8 cellular contexts compared by ENCODE assay signal in the genomic region with DNA sequence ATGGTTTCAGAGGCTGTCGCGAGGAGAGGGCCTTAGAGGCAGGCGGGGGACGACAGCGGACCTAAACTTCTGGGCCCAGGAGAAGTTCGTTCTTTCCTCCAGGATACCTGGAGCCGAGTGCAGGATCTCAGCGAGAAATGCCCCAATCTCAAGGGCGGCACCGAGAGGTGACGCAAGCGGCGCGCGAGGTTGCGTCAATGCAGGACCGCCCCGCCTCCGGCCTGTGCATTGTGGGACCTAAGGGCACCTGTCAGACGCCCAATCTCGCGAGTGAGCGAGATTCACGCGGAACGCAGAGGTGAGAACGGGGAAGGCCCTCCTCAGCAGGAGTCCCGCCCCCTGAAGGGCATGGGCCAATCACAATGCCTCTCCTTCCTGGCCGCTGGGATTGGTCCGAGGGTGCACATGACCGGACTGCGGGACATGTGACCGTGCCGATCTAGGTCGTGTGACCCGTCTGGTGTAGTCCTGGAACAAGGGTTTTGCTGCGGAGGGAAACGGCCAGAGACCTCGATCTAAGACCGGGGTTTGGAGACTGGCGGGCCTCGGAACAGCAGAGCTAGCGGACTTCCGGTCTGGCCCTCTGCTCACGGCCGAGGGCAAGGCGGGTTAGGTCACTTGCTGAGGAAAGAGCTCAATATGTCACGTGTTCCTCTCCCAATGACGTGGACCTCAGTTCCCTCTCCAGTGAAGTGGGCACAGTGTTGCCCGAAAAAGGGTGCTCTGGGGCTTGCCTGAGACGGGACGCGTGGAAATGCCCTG. TPM values are rescaled to one million over a fixed set of nuclear protein-coding genes. Genes with fewer than 3 reads are reported as not detected.
DNase-seq lines count a peak whose midpoint lies in the region; ATAC-seq and TF ChIP-seq lines count a peak whose summit lies in the region.

No MANE protein-coding gene starts in this region.

- peaks cover 18% of the 10 kb centered on the region for H3K4me1 ChIP-seq in mononuclear cell (ENCODE audit: insufficient read depth, low read length)

- H3K9me3 ChIP-seq in mononuclear cell (ENCODE audit: low read depth, low read length), result no peaks in the 10 kb centered on the region

- H3K27me3 ChIP-seq in mononuclear cell (ENCODE audit: insufficient read depth, low read length), result peaks cover 16% of the 10 kb centered on the region

- TF ChIP-seq EP300 in Ishikawa (IDR thresholded peaks at IDR 0.05; ENCODE audit: borderline replicate concordance), result no peak

- H3K27ac ChIP-seq in epithelial cell of prostate, result peak overlapping the region; percentile 97

- H3K4me3 ChIP-seq in mononuclear cell (ENCODE audit: low read length), result peak overlapping the region; percentile 64

- DNase-seq in DMS153 treated with DMSO at 0.1 percent for 48 hours (lab: John Stamatoyannopoulos, UW; ENCODE audit: unreplicated experiment), result peak; percentile 74
- peak; percentile 94 for DNase-seq in OCI-M2 (lab: John Stamatoyannopoulos, UW; ENCODE audit: unreplicated experiment)
- peak; percentile 99 for DNase-seq in activated T-cell treated with anti-CD3 and anti-CD28 coated beads, Interleukin-2, amount 50 U/mL, for 1 hour
- peak; percentile 99 for DNase-seq in epithelial cell of prostate (ENCODE audit: low read depth, low spot score)
- DNase-seq in stimulated activated CD8-positive, alpha-beta memory T cell treated with anti-CD3 and anti-CD28 coated beads, Interleukin-2, amount 100 ng/mL, for 48 hours (ENCODE audit: low read depth in 2 of 2), result peak; percentile 99 to 100

- peak; percentile 96 for ATAC-seq in GM21619 (IDR thresholded peaks at IDR 0.05; ENCODE audit: unreplicated experiment)

- no peak for TF ChIP-seq RAD21 in Ishikawa (IDR thresholded peaks at IDR 0.05; ENCODE audit: low read depth)

TF ChIP-seq in Ishikawa, 13 proteins besides CTCF, POLR2A, EP300 and RAD21:
- TF ChIP-seq, protein P1, sequence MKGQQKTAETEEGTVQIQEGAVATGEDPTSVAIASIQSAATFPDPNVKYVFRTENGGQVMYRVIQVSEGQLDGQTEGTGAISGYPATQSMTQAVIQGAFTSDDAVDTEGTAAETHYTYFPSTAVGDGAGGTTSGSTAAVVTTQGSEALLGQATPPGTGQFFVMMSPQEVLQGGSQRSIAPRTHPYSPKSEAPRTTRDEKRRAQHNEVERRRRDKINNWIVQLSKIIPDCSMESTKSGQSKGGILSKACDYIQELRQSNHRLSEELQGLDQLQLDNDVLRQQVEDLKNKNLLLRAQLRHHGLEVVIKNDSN (IDR thresholded peaks at IDR 0.05), result peak; percentile 98
- TF ChIP-seq YY1 (IDR thresholded peaks at IDR 0.05; ENCODE audit: low read depth) (no peak), TAF1 (IDR thresholded peaks at IDR 0.05; ENCODE audit: low read depth) (peak; percentile 75), TEAD4 (IDR thresholded peaks at IDR 0.05) (peak; percentile 38; the same call in 1 of the 2 replicates), TCF12 (IDR thresholded peaks at IDR 0.05; ENCODE audit: low read depth) (peak; percentile 34; the same call in 1 of the 2 replicates), CEBPB (IDR thresholded peaks at IDR 0.05) (peak; percentile 75), FOXM1 (IDR thresholded peaks at IDR 0.05; ENCODE audit: borderline replicate concordance, low read depth) (no peak), ZBTB7A (IDR thresholded peaks at IDR 0.05; ENCODE audit: low read depth) (no peak), NFIC (IDR thresholded peaks at IDR 0.05) (0 out of 2 replicates have a peak, but pooled peaks have one; percentile 20), EGR1 (IDR thresholded peaks at IDR 0.05) (no peak), CREB1 (IDR thresholded peaks at IDR 0.05; ENCODE audit: low read depth) (peak; percentile 98), REST (IDR thresholded peaks at IDR 0.05; ENCODE audit: low read depth) (no peak)
- TF ChIP-seq, protein P2, sequence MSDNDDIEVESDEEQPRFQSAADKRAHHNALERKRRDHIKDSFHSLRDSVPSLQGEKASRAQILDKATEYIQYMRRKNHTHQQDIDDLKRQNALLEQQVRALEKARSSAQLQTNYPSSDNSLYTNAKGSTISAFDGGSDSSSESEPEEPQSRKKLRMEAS (IDR thresholded peaks at IDR 0.05), result peak; percentile 66

RNA-seq across cellular contexts. Expression of gene DYNC1H1, which starts 16.3 kb away (rescaled TPM):
- 260 TPM for total RNA-seq in mononuclear cell

Comparison
In these comparisons a context has a peak if more than half of its experiments do, and no peak if none do; other contexts are left out.
1. Peak in every context shown above with its lines: DNase-seq, ATAC-seq, H3K4me3 ChIP-seq and H3K27ac ChIP-seq.